ENCODE assay signal across 17 cellular contexts in the genomic region with DNA sequence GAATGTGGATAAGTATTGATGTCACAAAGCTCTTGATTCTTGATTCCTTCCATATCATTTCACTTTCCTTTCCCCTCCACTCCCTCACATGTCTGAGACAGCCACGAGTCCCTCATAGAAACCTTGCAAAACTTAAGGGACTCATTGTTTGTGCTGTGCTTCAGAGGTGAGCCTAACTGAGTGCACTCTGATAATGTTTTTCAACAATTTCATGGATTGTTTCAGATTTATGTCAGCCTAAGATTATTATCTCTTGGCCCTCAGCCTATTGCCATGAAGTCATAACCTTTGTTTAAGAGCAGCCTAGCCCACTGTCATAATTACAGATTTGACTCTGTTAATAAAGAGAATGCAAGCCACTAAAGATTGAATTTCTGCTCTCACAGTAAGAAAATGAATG.
"Had no signal": no experiment of that assay in that cellular context is flagged by ENCODE, and none has a peak within 500 bp of the region (broad histone marks: within the 10 kb centered on the region; RNA-seq: fewer than 3 reads in every experiment).

No MANE protein-coding gene starts in this region.

- H3K9me3 ChIP-seq: right lobe of liver, suprapubic skin, upper lobe of left lung had no signal

- H3K27ac ChIP-seq: neural progenitor cell, right lobe of liver, suprapubic skin had no signal

- ATAC-seq: activated CD8-positive, alpha-beta T cell treated with anti-CD3 and anti-CD28 coated beads, Interleukin-2, amount 10 ng/mL, durations not matched to agents 7 days and 5 days; activated naive CD4-positive, alpha-beta T cell treated with anti-CD3 and anti-CD28 coated beads, Interleukin-2, amount 50 U/mL, for 72 hours; activated T-cell treated with anti-CD3 and anti-CD28 coated beads, Interleukin-2, amount 50 U/mL, for 72 hours; right lobe of liver; stimulated activated naive CD8-positive, alpha-beta T cell treated with anti-CD3 and anti-CD28 coated beads, Interleukin-15, Interleukin-2, amounts not matched to agents 100 U/mL and 50 U/mL, for 24 hours had no signal

- H3K36me3 ChIP-seq: neural progenitor cell, right lobe of liver, suprapubic skin, upper lobe of left lung had no signal

- H3K4me3 ChIP-seq: neural progenitor cell, right lobe of liver, smooth muscle cell, suprapubic skin, upper lobe of left lung had no signal

- H3K4me1 ChIP-seq: right lobe of liver, suprapubic skin had no signal

- DNase-seq: activated CD4-positive, alpha-beta T cell treated with anti-CD3 and anti-CD28 coated beads, Interleukin-2, amount 10 ng/mL, durations not matched to agents 24 days and 14 days; activated CD4-positive, CD25-positive, alpha-beta regulatory T cell; activated CD8-positive, alpha-beta memory T cell treated with anti-CD3 and anti-CD28 coated beads, Interleukin-2, amount 50 U/mL, for 4 hours; activated CD8-positive, alpha-beta T cell treated with anti-CD3 and anti-CD28 coated beads, Interleukin-2, amount 10 ng/mL, durations not matched to agents 7 days and 5 days; activated gamma-delta T cell; activated T-cell treated with anti-CD3 and anti-CD28 coated beads, Interleukin-2, amount 50 U/mL, for 72 hours; caudate nucleus; effector CD8-positive, alpha-beta T cell; foreskin melanocyte; islet precursor cell; right lobe of liver; stimulated activated naive CD8-positive, alpha-beta T cell treated with anti-CD3 and anti-CD28 coated beads, Interleukin-15, Interleukin-2, amounts not matched to agents 100 U/mL and 50 U/mL, for 24 hours had no signal

- H3K27me3 ChIP-seq: neural progenitor cell, right lobe of liver, suprapubic skin, upper lobe of left lung had no signal
